Comparison of ENCODE assay signal across 8 cellular contexts in the genomic region with DNA sequence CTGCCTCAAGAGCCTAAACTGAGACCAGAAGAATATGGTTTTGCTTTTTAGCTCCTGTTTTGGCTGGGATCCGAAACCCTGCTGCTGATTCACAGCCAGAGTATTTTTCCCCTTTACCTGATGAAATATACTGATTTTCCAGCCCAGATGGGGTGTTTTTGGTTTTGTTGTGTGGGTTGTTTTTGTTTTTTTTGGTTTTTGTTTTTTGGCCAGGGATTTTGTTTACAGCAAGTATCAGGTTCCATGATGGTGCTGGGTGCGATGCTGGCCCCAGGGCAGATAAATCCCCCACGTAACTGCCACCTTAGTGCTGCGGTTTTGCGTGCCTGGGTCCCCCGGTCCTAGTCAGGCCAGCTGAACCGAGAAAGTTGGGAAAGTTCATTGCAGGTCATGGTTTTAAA.
DNase-seq lines count a peak whose midpoint lies in the region; ATAC-seq and TF ChIP-seq lines count a peak whose summit lies in the region.
"Had no signal": no experiment of that assay in that cellular context is flagged by ENCODE, and none has a peak within 500 bp of the region (broad histone marks: within the 10 kb centered on the region; RNA-seq: fewer than 3 reads in every experiment).

No MANE protein-coding gene starts in this region.

- H3K27me3 ChIP-seq in brain microvascular endothelial cell (replicated peaks) = peaks cover 2% of the 10 kb centered on the region
- H3K27me3 ChIP-seq in right lobe of liver = no peaks in the 10 kb centered on the region

- H3K27ac Mint-ChIP-seq in CD14-positive monocyte = peak overlapping the region in 3 of 7 donors; percentile 13 to 51 (median 31)

- WGBS in right lobe of liver (ENCODE audit: insufficient coverage, low coverage, low lambda C conversion rate, missing lambda C conversion rate) = 21% methylated on average over 3 of the region's 7 CpGs

- intact Hi-C loops in right lobe of liver (cut with DNase I) (no loop called here), CD14-positive monocyte (cut with micrococcal nuclease) (loop anchor here in 1 of 2 donors (5.0 kb wide), 1 partner anchor 86 kb away; no protein-coding TSS in a partner anchor)

- DNase-seq in LHCN-M2 (ENCODE audit: low read depth) = peak; percentile 86
- peak; percentile 44 for DNase-seq in brain microvascular endothelial cell
- no peak for DNase-seq in right lobe of liver
- no peak for DNase-seq in glomerular visceral epithelial cell (ENCODE audit: extremely low spot score)
- DNase-seq in CD14-positive monocyte (ENCODE audit: low spot score) = no peak
- DNase-seq: stimulated activated CD4-positive, alpha-beta T cell treated with anti-CD3 and anti-CD28 coated beads, Interleukin-2, amount 100 ng/mL, for 24 hours had no signal

- no peak for TF ChIP-seq CTCF in brain microvascular endothelial cell (IDR thresholded peaks at IDR 0.05; ENCODE audit: low read depth, low read length, missing control alignments)
- TF ChIP-seq CTCF in right lobe of liver (IDR thresholded peaks at IDR 0.05) = no peak
- TF ChIP-seq CTCF in CD14-positive monocyte (IDR thresholded peaks at IDR 0.05) = no peak

- peaks cover 97% of the 10 kb centered on the region for H3K4me1 Mint-ChIP-seq in CD14-positive monocyte

- H3K4me3 ChIP-seq in brain microvascular endothelial cell (ENCODE audit: low read depth, low read length) = peak overlapping the region; percentile 15
- H3K4me3 ChIP-seq in right lobe of liver = no peak overlapping the region

- H3K27ac ChIP-seq in brain microvascular endothelial cell (peak overlapping the region; percentile 58), right lobe of liver (peak overlapping the region; percentile 82 to 98 (median 93)), temporal lobe (ENCODE audit: low read depth, low read length) (peak overlapping the region; percentile 100)

- ATAC-seq in right lobe of liver (peak in 1 of 4 donors; percentile 12), GM18867 (IDR thresholded peaks at IDR 0.05; ENCODE audit: unreplicated experiment) (no peak)

- no peak overlapping the region for H3K4me3 Mint-ChIP-seq in CD14-positive monocyte

- H3K36me3 Mint-ChIP-seq in CD14-positive monocyte = peaks cover 15 to 18% of the 10 kb centered on the region in 2 donors

- no peak for TF ChIP-seq POLR2A in right lobe of liver (IDR thresholded peaks at IDR 0.05)

- H3K9me3 ChIP-seq in right lobe of liver = no peaks in the 10 kb centered on the region

- peaks cover 0 to 1% (median 1%) of the 10 kb centered on the region in 3 donors for H3K27me3 Mint-ChIP-seq in CD14-positive monocyte (ENCODE audit: low read depth in 3 of 3)

- no peaks in the 10 kb centered on the region for H3K36me3 ChIP-seq in brain microvascular endothelial cell (replicated peaks)
- H3K36me3 ChIP-seq in right lobe of liver = peaks cover 0 to 4% (median 2%) of the 10 kb centered on the region in 4 donors

- H3K9me3 Mint-ChIP-seq in CD14-positive monocyte = peaks cover 0 to 5% (median 2%) of the 10 kb centered on the region in 7 donors

- in situ Hi-C loops in brain microvascular endothelial cell (cut with HindIII; ENCODE audit: low pct_ligation_motif_present, low sequenced_read_pairs) = no loop called here

- peaks cover 0 to 96% (median 52%) of the 10 kb centered on the region in 4 donors for H3K4me1 ChIP-seq in right lobe of liver

Comparison
In these comparisons a context has a peak if more than half of its experiments do, and no peak if none do; other contexts are left out.
1. DNase-seq: peak in LHCN-M2 (single experiment) and brain microvascular endothelial cell (single experiment); none in right lobe of liver (0 of 3), glomerular visceral epithelial cell (single experiment) and CD14-positive monocyte (single experiment).
2. Peak in every context shown above with its lines, with median percentiles within 50 percentile points of each other: H3K27ac ChIP-seq.